ENCODE assay signal across 21 cellular contexts in the genomic region with DNA sequence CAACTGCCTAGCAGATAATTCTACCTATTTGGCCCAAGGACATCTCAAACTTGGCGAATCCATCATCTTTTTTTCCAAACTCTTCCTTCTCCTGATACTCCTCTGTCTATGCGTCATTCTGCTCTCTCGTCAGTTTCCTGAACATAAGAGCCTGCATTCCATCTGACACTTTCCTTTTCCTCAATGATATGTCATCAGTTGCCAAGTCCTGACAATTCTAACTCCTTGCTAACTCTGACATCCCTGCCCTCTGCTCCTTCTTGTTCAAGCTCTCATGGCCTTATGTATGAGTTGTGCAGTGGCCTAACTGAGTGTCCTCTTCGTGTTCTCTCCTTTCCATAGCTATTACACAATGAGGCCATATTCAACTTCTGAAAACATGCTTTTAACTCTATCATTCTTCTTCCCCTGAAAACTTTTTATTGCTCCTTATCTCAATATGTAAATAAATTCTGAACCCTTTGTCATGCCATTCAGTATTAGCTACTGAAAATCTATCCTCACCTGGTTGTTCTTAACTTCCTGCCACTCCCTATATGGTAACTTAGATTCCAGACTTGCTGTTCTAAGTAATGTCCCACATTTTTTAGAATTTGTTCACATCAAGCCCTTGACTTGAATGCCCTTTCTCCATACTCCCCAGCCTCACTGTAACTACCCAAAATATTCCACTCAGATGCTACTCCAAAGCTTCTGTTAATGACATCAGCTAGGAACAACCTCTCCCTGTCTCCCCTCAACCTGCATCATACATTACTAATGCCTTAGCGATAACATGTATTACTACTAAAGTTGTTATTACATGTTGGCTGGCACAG. TPM values are rescaled to one million over a fixed set of nuclear protein-coding genes. Genes with fewer than 3 reads are reported as not detected.
A peak's percentile ranks its signal among the peaks of the same experiment; 100 is the strongest.
DNase-seq lines count a peak whose midpoint lies in the region; ATAC-seq and TF ChIP-seq lines count a peak whose summit lies in the region.
"Had no signal": no experiment of that assay in that cellular context is flagged by ENCODE, and none has a peak within 500 bp of the region (broad histone marks: within the 10 kb centered on the region; RNA-seq: fewer than 3 reads in every experiment).

No MANE protein-coding gene starts in this region.

- POLR2A ChIA-PET in MCF 10A (lab: Yijun Ruan, JAX) = interaction anchor here (7.8 kb wide), 1 partner anchor 9 kb away, joined by 148 read pairs; a partner anchor contains a TSS

- no TSS peak for BruUV-seq in MCF 10A (replicated peaks; lab: Mats Ljungman, UMichigan)

- H3K27me3 Mint-ChIP-seq in MCF 10A (ENCODE audit: insufficient read depth, unreplicated experiment) = no peaks in the 10 kb centered on the region

- CTCF ChIA-PET in MCF 10A (lab: Yijun Ruan, JAX) = interaction anchor here (0.7 to 6.8 kb wide), 5 partner anchors 11 to 200 kb away, joined by 3 to 38 read pairs (median 3); a partner anchor contains a TSS

- WGBS in lung, 2 donors = 69 to 82% methylated on average over 5 of the region's 5 CpGs

- ATAC-seq in foreskin keratinocyte (peak; percentile 70), lung (ENCODE audit: insufficient read depth, low FRiP score) (no peak), upper lobe of right lung (peak; percentile 45), HG03439 (IDR thresholded peaks at IDR 0.05; ENCODE audit: unreplicated experiment) (no peak), GM18861 (IDR thresholded peaks at IDR 0.05; ENCODE audit: unreplicated experiment) (no peak), HG03469 (IDR thresholded peaks at IDR 0.05; ENCODE audit: unreplicated experiment) (no peak)
- ATAC-seq: natural killer cell had no signal

- H3K4me3 Mint-ChIP-seq in MCF 10A (ENCODE audit: unreplicated experiment) = no peak overlapping the region
- H3K4me3 Mint-ChIP-seq: activated naive CD8-positive, alpha-beta T cell treated with anti-CD3 and anti-CD28 coated beads, Interleukin-2, amount 10 ng/mL, durations not matched to agents 7 days and 5 days; activated T-helper 1 cell treated with anti-CD3 and anti-CD28 coated beads, Interleukin-12 subunit alpha, Interleukin-12 subunit beta, Interleukin-2, Interleukin-4 antibody, amounts not matched to agents 30 ng/mL and 10 ng/mL and 1 ng/mL, durations not matched to agents 14 hours and 24 hours and 36 hours; memory B cell; natural killer cell had no signal

- no peaks in the 10 kb centered on the region for H3K9me3 Mint-ChIP-seq in MCF 10A (ENCODE audit: unreplicated experiment)
- H3K9me3 Mint-ChIP-seq: activated naive CD8-positive, alpha-beta T cell treated with anti-CD3 and anti-CD28 coated beads, Interleukin-2, amount 10 ng/mL, durations not matched to agents 7 days and 5 days; activated T-helper 1 cell treated with anti-CD3 and anti-CD28 coated beads, Interleukin-12 subunit alpha, Interleukin-12 subunit beta, Interleukin-2, Interleukin-4 antibody, amounts not matched to agents 30 ng/mL and 10 ng/mL and 1 ng/mL, durations not matched to agents 14 hours and 24 hours and 36 hours; memory B cell; natural killer cell had no signal

- H3K27me3 ChIP-seq in breast epithelium (no peaks in the 10 kb centered on the region), foreskin keratinocyte (no peaks in the 10 kb centered on the region), lung (ENCODE audit: control insufficient read depth, insufficient read depth) (no peaks in the 10 kb centered on the region), upper lobe of right lung (no peaks in the 10 kb centered on the region)
- H3K27me3 ChIP-seq: BE2C had no signal

- peaks cover 16% of the 10 kb centered on the region for H3K4me1 Mint-ChIP-seq in MCF 10A (ENCODE audit: insufficient read depth, unreplicated experiment)
- H3K4me1 Mint-ChIP-seq: activated naive CD8-positive, alpha-beta T cell treated with anti-CD3 and anti-CD28 coated beads, Interleukin-2, amount 10 ng/mL, durations not matched to agents 7 days and 5 days; memory B cell; natural killer cell had no signal

- TF ChIP-seq CTCF in breast epithelium (IDR thresholded peaks at IDR 0.05) (no peak), MCF 10A (IDR thresholded peaks at IDR 0.05; ENCODE audit: unreplicated experiment) (no peak), foreskin keratinocyte (conservative IDR thresholded peaks at IDR 0.05) (no peak), lung (IDR thresholded peaks at IDR 0.05; ENCODE audit: control extremely low read depth, extremely low read depth) (no peak), upper lobe of right lung (IDR thresholded peaks at IDR 0.05) (no peak)

- H3K36me3 ChIP-seq in breast epithelium = no peaks in the 10 kb centered on the region
- H3K36me3 ChIP-seq in lung (ENCODE audit: control insufficient read depth in 2 of 2, insufficient read depth in 2 of 2, low read length in 2 of 2) = peaks cover 0 to 6% of the 10 kb centered on the region in 2 donors
- no peaks in the 10 kb centered on the region for H3K36me3 ChIP-seq in upper lobe of right lung
- H3K36me3 ChIP-seq: BE2C had no signal

- TF ChIP-seq POLR2A in breast epithelium (IDR thresholded peaks at IDR 0.05) = no peak

- DNase-seq in breast epithelium (ENCODE audit: low spot score in 2 of 2) (no peak), MCF 10A (ENCODE audit: unreplicated experiment) (no peak), foreskin keratinocyte (peak; percentile 65 to 80), lung (ENCODE audit: low spot score) (no peak), upper lobe of right lung (no peak)
- DNase-seq: activated naive CD8-positive, alpha-beta T cell treated with anti-CD3 and anti-CD28 coated beads, Interleukin-2, amount 10 ng/mL, durations not matched to agents 7 days and 5 days; BE2C; Karpas-422; natural killer cell; NCI-H1105; NCI-H69; OCI-M1; posterior cingulate gyrus had no signal

- no peak overlapping the region for H3K4me3 ChIP-seq in breast epithelium
- no peak overlapping the region for H3K4me3 ChIP-seq in lung
- no peak overlapping the region for H3K4me3 ChIP-seq in upper lobe of right lung

- H3K4me1 ChIP-seq in breast epithelium = peaks cover 0 to 13% of the 10 kb centered on the region in 2 donors
- peaks cover 11% of the 10 kb centered on the region for H3K4me1 ChIP-seq in foreskin keratinocyte
- peaks cover 0 to 35% of the 10 kb centered on the region in 2 donors for H3K4me1 ChIP-seq in lung (ENCODE audit: control insufficient read depth in 2 of 2, insufficient read depth in 2 of 2, low read length in 2 of 2)
- H3K4me1 ChIP-seq in upper lobe of right lung = no peaks in the 10 kb centered on the region
- H3K4me1 ChIP-seq: BE2C had no signal

- intact Hi-C loops in breast epithelium (cut with DNase I; ENCODE audit: low total_unique reads) = no loop called here
- intact Hi-C loops in MCF 10A (cut with micrococcal nuclease) = no loop called here
- intact Hi-C loops in upper lobe of right lung (cut with DNase I) = no loop called here

- H3K27ac ChIP-seq in breast epithelium (peak overlapping the region; percentile 50 to 73), foreskin keratinocyte (peak overlapping the region; percentile 61), lung (ENCODE audit: low read depth in 1 of 2, low read length in 1 of 2) (peak overlapping the region; percentile 52 to 84), upper lobe of right lung (no peak overlapping the region)
- H3K27ac ChIP-seq: 22Rv1 had no signal

- H3K27ac Mint-ChIP-seq in MCF 10A (ENCODE audit: low read depth, unreplicated experiment) = no peak overlapping the region
- H3K27ac Mint-ChIP-seq: activated naive CD8-positive, alpha-beta T cell treated with anti-CD3 and anti-CD28 coated beads, Interleukin-2, amount 10 ng/mL, durations not matched to agents 7 days and 5 days; activated T-helper 1 cell treated with anti-CD3 and anti-CD28 coated beads, Interleukin-12 subunit alpha, Interleukin-12 subunit beta, Interleukin-2, Interleukin-4 antibody, amounts not matched to agents 30 ng/mL and 10 ng/mL and 1 ng/mL, durations not matched to agents 14 hours and 24 hours and 36 hours; memory B cell; natural killer cell had no signal

- H3K9me3 ChIP-seq in breast epithelium (no peaks in the 10 kb centered on the region), lung (ENCODE audit: control insufficient read depth in 2 of 2, insufficient read depth in 1 of 2, low read length in 1 of 2) (no peaks in the 10 kb centered on the region), upper lobe of right lung (no peaks in the 10 kb centered on the region)
- H3K9me3 ChIP-seq: BE2C had no signal

- H3K36me3 Mint-ChIP-seq in MCF 10A (ENCODE audit: insufficient read depth, unreplicated experiment) = no peaks in the 10 kb centered on the region
- H3K36me3 Mint-ChIP-seq: activated naive CD8-positive, alpha-beta T cell treated with anti-CD3 and anti-CD28 coated beads, Interleukin-2, amount 10 ng/mL, durations not matched to agents 7 days and 5 days; memory B cell; natural killer cell had no signal

RNA-seq across cellular contexts. Expression of a gene that starts 11.5 kb away (rescaled TPM):
- total RNA-seq in breast epithelium = 10 to 100 TPM; 35.3 to 96.7 (median 77.7) TPM
- 0.12 and 0.33 TPM in 2 replicates for total RNA-seq in MCF 10A (2022)
- total RNA-seq in foreskin keratinocyte = 0.95 and 1.0 TPM in 2 replicates
- polyA plus RNA-seq in foreskin keratinocyte = 0.60 and 0.66 TPM in 2 replicates
- 10 to 100 TPM; 27.3 to 32.2 TPM for total RNA-seq in lung
- 10 to 100 TPM; 10.5 to 16.7 TPM for polyA plus RNA-seq in lung
- 21.5 TPM for total RNA-seq in upper lobe of right lung
- total RNA-seq: activated CD8-positive, alpha-beta memory T cell treated with anti-CD3 and anti-CD28 coated beads for 36 hours; activated naive CD8-positive, alpha-beta T cell treated with anti-CD3 and anti-CD28 coated beads, Interleukin-2, amount 10 ng/mL, durations not matched to agents 7 days and 5 days; activated T-helper 1 cell treated with anti-CD3 and anti-CD28 coated beads, Interleukin-12 subunit alpha, Interleukin-12 subunit beta, Interleukin-2, Interleukin-4 antibody, amounts not matched to agents 30 ng/mL and 10 ng/mL and 1 ng/mL, durations not matched to agents 14 hours and 24 hours and 36 hours; natural killer cell; T-helper 2 cell treated with Interferon-gamma antibody and Interleukin-4, amounts not matched to agents 100 ng/mL and 5 ng/mL, for 36 hours had no signal

Comparison
In these comparisons a context has a peak if more than half of its experiments do, and no peak if none do; other contexts are left out.
1. RNA of a gene that starts 11.5 kb away (total RNA-seq): 35.3 to 96.7 TPM in breast epithelium, 27.3 to 32.2 TPM in lung and 21.5 TPM in upper lobe of right lung (single experiment); 0.95 to 1.0 TPM in foreskin keratinocyte and 0.12 to 0.33 TPM in MCF 10A; every median in the first group is over 10 times any median in the second.
2. DNase-seq: peak in foreskin keratinocyte (2 of 2); none in breast epithelium (0 of 2), MCF 10A (single experiment), lung (single experiment) and upper lobe of right lung (single experiment).
3. ATAC-seq: peak in foreskin keratinocyte (single experiment) and upper lobe of right lung (single experiment); none in lung (single experiment), HG03439 (single experiment), GM18861 (single experiment) and HG03469 (single experiment).